Comparison of ENCODE assay signal across 14 cellular contexts in the genomic region with DNA sequence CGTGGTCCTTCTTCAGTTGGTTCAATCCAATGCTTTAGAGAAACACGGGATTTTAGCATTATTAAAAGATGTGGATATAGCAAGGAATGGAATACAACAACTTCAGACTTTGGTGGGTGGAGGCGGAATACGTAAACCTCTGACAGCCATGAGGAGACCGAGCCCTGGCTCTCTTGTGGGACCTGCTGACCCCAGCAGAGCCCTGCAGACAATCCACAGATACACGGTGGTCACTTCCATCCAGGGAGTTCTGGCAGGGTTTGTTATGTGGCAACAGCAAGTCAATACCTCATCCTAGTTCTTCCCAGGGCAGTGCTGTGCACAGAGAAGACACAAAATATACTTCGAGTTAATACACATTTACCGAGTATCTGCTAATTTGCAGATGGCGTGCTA.
"Had no signal": no experiment of that assay in that cellular context is flagged by ENCODE, and none has a peak within 500 bp of the region (broad histone marks: within the 10 kb centered on the region; RNA-seq: fewer than 3 reads in every experiment).

No MANE protein-coding gene starts in this region.

- H3K79me2 ChIP-seq: hepatocyte had no signal

- H3K27me3 Mint-ChIP-seq: central memory CD8-positive, alpha-beta T cell; natural killer cell treated with Interleukin-12 subunit alpha and Interleukin-12 subunit beta and Interleukin-15 and Interleukin-18, amount 100 ng/mL, for 72 hours; type B pancreatic cell had no signal

- H3K4me3 ChIP-seq: hepatocyte, suprapubic skin, thyroid gland had no signal

- H3K4me2 ChIP-seq: hepatocyte had no signal

- H3K27ac Mint-ChIP-seq: dendritic cell treated with granulocyte-macrophage colony-stimulating factor and Interleukin-4, amounts not matched to agents 40 ng/mL and 50 ng/mL, for 4 days; type B pancreatic cell had no signal

- H3K9me3 ChIP-seq: suprapubic skin, thyroid gland had no signal

- H2AFZ ChIP-seq: hepatocyte had no signal

- H3K4me3 Mint-ChIP-seq: central memory CD8-positive, alpha-beta T cell; dendritic cell treated with granulocyte-macrophage colony-stimulating factor and Interleukin-4, amounts not matched to agents 40 ng/mL and 50 ng/mL, for 4 days; natural killer cell treated with Interleukin-12 subunit alpha and Interleukin-12 subunit beta and Interleukin-15 and Interleukin-18, amount 100 ng/mL, for 72 hours; type B pancreatic cell had no signal

- H3K4me1 ChIP-seq: foreskin keratinocyte, thyroid gland had no signal

- H3K27ac ChIP-seq: foreskin keratinocyte, hepatocyte, suprapubic skin, thyroid gland had no signal

- ATAC-seq: foreskin keratinocyte; left colon; right cardiac atrium; stimulated activated naive CD8-positive, alpha-beta T cell treated with anti-CD3 and anti-CD28 coated beads, Interleukin-15, Interleukin-2, amounts not matched to agents 100 U/mL and 50 U/mL, for 24 hours had no signal

- H3K27me3 ChIP-seq: foreskin keratinocyte, hepatocyte, suprapubic skin, thyroid gland had no signal

- DNase-seq: erythroblast; foreskin keratinocyte; left colon; right cardiac atrium; small intestine; stimulated activated CD4-positive, alpha-beta T cell treated with anti-CD3 and anti-CD28 coated beads, Interleukin-12 subunit alpha, Interleukin-12 subunit beta, amount 100 ng/mL, for 4 hours; stimulated activated naive CD8-positive, alpha-beta T cell treated with anti-CD3 and anti-CD28 coated beads, Interleukin-15, Interleukin-2, amounts not matched to agents 100 U/mL and 50 U/mL, for 24 hours; thyroid gland had no signal

- H3K9me3 Mint-ChIP-seq: central memory CD8-positive, alpha-beta T cell; dendritic cell treated with granulocyte-macrophage colony-stimulating factor and Interleukin-4, amounts not matched to agents 40 ng/mL and 50 ng/mL, for 4 days; natural killer cell treated with Interleukin-12 subunit alpha and Interleukin-12 subunit beta and Interleukin-15 and Interleukin-18, amount 100 ng/mL, for 72 hours; type B pancreatic cell had no signal
